Comparison of ENCODE assay signal across 37 cellular contexts in the genomic region with DNA sequence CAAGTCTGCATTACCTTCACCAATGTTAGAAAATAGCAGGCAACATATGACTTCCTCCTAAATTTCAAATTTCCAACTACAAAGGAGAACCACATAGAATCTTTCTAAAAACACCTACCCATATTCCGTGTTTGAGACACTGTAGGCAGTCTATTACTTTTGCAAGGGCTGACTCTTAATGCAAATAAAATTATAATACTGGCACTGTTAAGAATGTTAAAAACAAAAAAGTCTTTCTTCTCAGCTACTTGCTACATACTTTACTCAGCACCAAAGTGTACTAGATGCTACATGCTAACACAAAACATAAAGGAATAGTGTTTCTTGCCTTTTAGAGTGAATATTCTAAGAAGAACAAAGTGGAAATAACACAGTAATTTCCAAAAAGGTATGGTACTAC.
"Had no signal": no experiment of that assay in that cellular context is flagged by ENCODE, and none has a peak within 500 bp of the region (broad histone marks: within the 10 kb centered on the region; RNA-seq: fewer than 3 reads in every experiment).

No MANE protein-coding gene starts in this region.

- H3K36me3 ChIP-seq: ascending aorta, cardiac muscle cell, MG63, SJCRH30, WERI-Rb-1 had no signal

- ATAC-seq: activated CD8-positive, alpha-beta memory T cell treated with anti-CD3 and anti-CD28 coated beads, Interleukin-2, amount 10 ng/mL, durations not matched to agents 7 days and 5 days had no signal

- H3K9me3 ChIP-seq: ascending aorta, MG63, SJCRH30, SK-N-SH had no signal

- H3K4me3 ChIP-seq: ascending aorta, cardiac muscle cell, MG63, PC-9, SJCRH30 had no signal

- H2AFZ ChIP-seq: PC-9 had no signal

- H3K27ac Mint-ChIP-seq: activated CD4-positive, alpha-beta memory T cell treated with anti-CD3 and anti-CD28 coated beads, Interleukin-2, amount 10 ng/mL, durations not matched to agents 7 days and 5 days; activated CD8-positive, alpha-beta memory T cell treated with anti-CD3 and anti-CD28 coated beads, Interleukin-2, amount 10 ng/mL, durations not matched to agents 7 days and 5 days; activated naive CD4-positive, alpha-beta T cell treated with anti-CD3 and anti-CD28 coated beads, Interleukin-2, amount 50 U/mL, for 24 hours; activated naive CD8-positive, alpha-beta T cell treated with anti-CD3 and anti-CD28 coated beads, Interleukin-2, amount 10 ng/mL, durations not matched to agents 7 days and 5 days had no signal

- H3K4me1 ChIP-seq: ascending aorta, SJCRH30 had no signal

- H3K4me3 Mint-ChIP-seq: activated CD4-positive, alpha-beta memory T cell treated with anti-CD3 and anti-CD28 coated beads, Interleukin-2, amount 10 ng/mL, durations not matched to agents 7 days and 5 days; activated CD8-positive, alpha-beta memory T cell treated with anti-CD3 and anti-CD28 coated beads, Interleukin-2, amount 10 ng/mL, durations not matched to agents 7 days and 5 days; activated naive CD4-positive, alpha-beta T cell treated with anti-CD3 and anti-CD28 coated beads, Interleukin-2, amount 50 U/mL, for 24 hours; activated naive CD8-positive, alpha-beta T cell treated with anti-CD3 and anti-CD28 coated beads, Interleukin-2, amount 10 ng/mL, durations not matched to agents 7 days and 5 days; central memory CD8-positive, alpha-beta T cell had no signal

- DNase-seq: activated CD4-positive, alpha-beta memory T cell treated with anti-CD3 and anti-CD28 coated beads, Interleukin-2, amount 10 ng/mL, durations not matched to agents 7 days and 5 days; activated CD4-positive, alpha-beta T cell treated with anti-CD3 and anti-CD28 coated beads for 1 hour; activated CD4-positive, alpha-beta T cell treated with anti-CD3 and anti-CD28 coated beads for 48 hours; activated CD4-positive, CD25-positive, alpha-beta regulatory T cell; activated CD8-positive, alpha-beta memory T cell treated with anti-CD3 and anti-CD28 coated beads for 24 hours; activated CD8-positive, alpha-beta memory T cell treated with anti-CD3 and anti-CD28 coated beads, Interleukin-2, amount 10 ng/mL, durations not matched to agents 7 days and 5 days; activated CD8-positive, alpha-beta memory T cell treated with anti-CD3 and anti-CD28 coated beads, Interleukin-2, amount 50 U/mL, for 48 hours; activated effector memory CD4-positive, alpha-beta T cell treated with Interleukin-2 at 50 U/mL for 16 hours; activated naive CD8-positive, alpha-beta T cell treated with anti-CD3 and anti-CD28 coated beads, Interleukin-2, amount 10 ng/mL, durations not matched to agents 7 days and 5 days; activated T-cell treated with anti-CD3 and anti-CD28 coated beads, Interleukin-2, amount 50 U/mL, for 48 hours; amygdala; Kasumi-1; KG1; MV-4-11; NCI-H1092; NCI-H146; NCI-H187; NCI-H2029 treated with DMSO at 0.1 percent for 48 hours; NCI-H2107; NCI-H2171; NCI-H510A; NCI-H526; NCI-H748 treated with DMSO at 0.1 percent for 48 hours; NK-92 treated with Interleukin-12 subunit alpha and Interleukin-12 subunit beta, amount 100 ng/mL, for 24 hours; PC-9; SHP77; SK-N-SH; SW 1271; T-helper 1 cell; T1000; WERI-Rb-1 had no signal

- H3K27me3 ChIP-seq: ascending aorta, cardiac muscle cell, MG63, SJCRH30 had no signal

- H3K27me3 Mint-ChIP-seq: activated CD4-positive, alpha-beta memory T cell treated with anti-CD3 and anti-CD28 coated beads, Interleukin-2, amount 10 ng/mL, durations not matched to agents 7 days and 5 days; activated CD8-positive, alpha-beta memory T cell treated with anti-CD3 and anti-CD28 coated beads, Interleukin-2, amount 10 ng/mL, durations not matched to agents 7 days and 5 days; activated naive CD4-positive, alpha-beta T cell treated with anti-CD3 and anti-CD28 coated beads, Interleukin-2, amount 50 U/mL, for 24 hours; activated naive CD8-positive, alpha-beta T cell treated with anti-CD3 and anti-CD28 coated beads, Interleukin-2, amount 10 ng/mL, durations not matched to agents 7 days and 5 days; central memory CD8-positive, alpha-beta T cell had no signal

- H3K9me3 Mint-ChIP-seq: activated naive CD4-positive, alpha-beta T cell treated with anti-CD3 and anti-CD28 coated beads, Interleukin-2, amount 50 U/mL, for 24 hours; activated naive CD8-positive, alpha-beta T cell treated with anti-CD3 and anti-CD28 coated beads, Interleukin-2, amount 10 ng/mL, durations not matched to agents 7 days and 5 days; central memory CD8-positive, alpha-beta T cell had no signal

- H3K27ac ChIP-seq: ascending aorta, cardiac muscle cell, PC-9, SJCRH30, WERI-Rb-1 had no signal

- H3K4me2 ChIP-seq: PC-9, SK-N-SH had no signal
